Comparison of ENCODE assay signal across 16 cellular contexts in genomic region chr1:112389689-112390088, GRCh38.
DNase-seq lines count a peak whose midpoint lies in the region; ATAC-seq lines count a peak whose summit lies in the region.
"Had no signal": no experiment of that assay in that cellular context is flagged by ENCODE, and none has a peak within 500 bp of the region (broad histone marks: within the 10 kb centered on the region; RNA-seq: fewer than 3 reads in every experiment).

No MANE protein-coding gene starts in this region.

- H3K9me3 Mint-ChIP-seq in T-helper 2 cell treated with Interferon-gamma antibody and Interleukin-4, amounts not matched to agents 5 μg/mL and 100 μg/mL, for 36 hours: no peaks in the 10 kb centered on the region
- H3K9me3 Mint-ChIP-seq in stimulated activated effector memory CD8-positive, alpha-beta T cell treated with anti-CD3 and anti-CD28 coated beads, Interleukin-12 subunit alpha, Interleukin-12 subunit beta, amount 100 ng/mL, for 72 hours: no peaks in the 10 kb centered on the region

- DNase-seq in T-helper 2 cell treated with Interferon-gamma antibody and Interleukin-4, amounts not matched to agents 5 μg/mL and 100 μg/mL, for 36 hours (ENCODE audit: low spot score): peak; percentile 24
- DNase-seq in T-helper 2 cell: no peak
- peak; percentile 14 for DNase-seq in stimulated activated CD4-positive, alpha-beta T cell treated with anti-CD3 and anti-CD28 coated beads, Interleukin-1b, Interleukin-23, amount 100 ng/mL, for 48 hours
- DNase-seq in stimulated activated CD4-positive, alpha-beta T cell treated with anti-CD3 and anti-CD28 coated beads, Interleukin-2, amount 100 ng/mL, for 48 hours: no peak
- peak; percentile 33 for DNase-seq in medulla oblongata (ENCODE audit: extremely low spot score)
- no peak for DNase-seq in stimulated activated effector memory CD8-positive, alpha-beta T cell treated with anti-CD3 and anti-CD28 coated beads, Interleukin-12 subunit alpha, Interleukin-12 subunit beta, amount 100 ng/mL, for 72 hours (ENCODE audit: low spot score in 2 of 2)
- DNase-seq in DMS53 (lab: John Stamatoyannopoulos, UW): no peak
- DNase-seq: 8988T; activated effector memory CD4-positive, alpha-beta T cell treated with Interleukin-2 at 50 U/mL for 16 hours; foreskin melanocyte; HCEC 1CT; NCI-H2081 treated with DMSO at 0.1 percent for 48 hours; NCI-H510A; stimulated activated CD4-positive, alpha-beta T cell treated with anti-CD3 and anti-CD28 coated beads, Interleukin-4, amount 100 ng/mL, for 24 hours; T-helper 1 cell had no signal

- no peak overlapping the region for H3K27ac Mint-ChIP-seq in T-helper 2 cell treated with Interferon-gamma antibody and Interleukin-4, amounts not matched to agents 5 μg/mL and 100 μg/mL, for 36 hours
- H3K27ac Mint-ChIP-seq in stimulated activated effector memory CD8-positive, alpha-beta T cell treated with anti-CD3 and anti-CD28 coated beads, Interleukin-12 subunit alpha, Interleukin-12 subunit beta, amount 100 ng/mL, for 72 hours: no peak overlapping the region

- no peak overlapping the region for H3K4me3 Mint-ChIP-seq in T-helper 2 cell treated with Interferon-gamma antibody and Interleukin-4, amounts not matched to agents 5 μg/mL and 100 μg/mL, for 36 hours
- H3K4me3 Mint-ChIP-seq in stimulated activated effector memory CD8-positive, alpha-beta T cell treated with anti-CD3 and anti-CD28 coated beads, Interleukin-12 subunit alpha, Interleukin-12 subunit beta, amount 100 ng/mL, for 72 hours: no peak overlapping the region

- H3K36me3 Mint-ChIP-seq in T-helper 2 cell treated with Interferon-gamma antibody and Interleukin-4, amounts not matched to agents 5 μg/mL and 100 μg/mL, for 36 hours (ENCODE audit: low read depth): no peaks in the 10 kb centered on the region
- H3K36me3 Mint-ChIP-seq in stimulated activated effector memory CD8-positive, alpha-beta T cell treated with anti-CD3 and anti-CD28 coated beads, Interleukin-12 subunit alpha, Interleukin-12 subunit beta, amount 100 ng/mL, for 72 hours: no peaks in the 10 kb centered on the region

- no peak for ATAC-seq in stimulated activated effector memory CD8-positive, alpha-beta T cell treated with anti-CD3 and anti-CD28 coated beads, Interleukin-12 subunit alpha, Interleukin-12 subunit beta, amount 100 ng/mL, for 72 hours
- ATAC-seq in GM21515 (IDR thresholded peaks at IDR 0.05; ENCODE audit: unreplicated experiment): no peak

- peaks cover 18% of the 10 kb centered on the region for H3K4me1 Mint-ChIP-seq in T-helper 2 cell treated with Interferon-gamma antibody and Interleukin-4, amounts not matched to agents 5 μg/mL and 100 μg/mL, for 36 hours (ENCODE audit: low read depth)
- H3K4me1 Mint-ChIP-seq in stimulated activated effector memory CD8-positive, alpha-beta T cell treated with anti-CD3 and anti-CD28 coated beads, Interleukin-12 subunit alpha, Interleukin-12 subunit beta, amount 100 ng/mL, for 72 hours: peaks cover 22% of the 10 kb centered on the region

- peaks cover 8% of the 10 kb centered on the region for H3K27me3 Mint-ChIP-seq in T-helper 2 cell treated with Interferon-gamma antibody and Interleukin-4, amounts not matched to agents 5 μg/mL and 100 μg/mL, for 36 hours (ENCODE audit: low read depth)

Comparison
In these comparisons a context has a peak if more than half of its experiments do, and no peak if none do; other contexts are left out.
1. DNase-seq: peak in T-helper 2 cell treated with Interferon-gamma antibody and Interleukin-4, amounts not matched to agents 5 μg/mL and 100 μg/mL, for 36 hours (single experiment), stimulated activated CD4-positive, alpha-beta T cell treated with anti-CD3 and anti-CD28 coated beads, Interleukin-1b, Interleukin-23, amount 100 ng/mL, for 48 hours (single experiment) and medulla oblongata (single experiment); none in T-helper 2 cell (0 of 5), stimulated activated CD4-positive, alpha-beta T cell treated with anti-CD3 and anti-CD28 coated beads, Interleukin-2, amount 100 ng/mL, for 48 hours (0 of 2), stimulated activated effector memory CD8-positive, alpha-beta T cell treated with anti-CD3 and anti-CD28 coated beads, Interleukin-12 subunit alpha, Interleukin-12 subunit beta, amount 100 ng/mL, for 72 hours (0 of 2) and DMS53 (single experiment).